Comparison of ENCODE assay signal across 1 cellular context in the genomic region with DNA sequence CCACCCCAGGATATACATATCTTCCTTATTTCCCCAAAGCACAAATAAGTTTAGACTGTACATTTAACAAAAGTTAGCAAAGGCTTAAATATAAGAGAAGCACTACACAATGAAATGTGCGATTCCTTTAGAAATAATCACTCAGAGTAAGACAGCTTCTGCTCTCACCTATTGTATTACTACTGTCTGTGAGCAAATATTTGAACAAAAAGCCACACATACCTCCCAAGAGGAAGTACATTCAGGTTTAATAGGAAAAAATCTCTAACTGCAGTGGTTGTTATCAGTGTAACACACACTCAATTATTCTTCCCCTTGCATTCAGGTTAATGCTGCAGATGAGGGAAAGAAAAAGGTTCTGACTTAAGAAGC.
TF ChIP-seq lines count a peak whose summit lies in the region.

No MANE protein-coding gene starts in this region.

TF ChIP-seq in GM12891, 5 proteins besides CTCF, POLR2A, EP300 and RAD21 (continued from another document):
- TF ChIP-seq POLR2AphosphoS5 (IDR thresholded peaks at IDR 0.05; ENCODE audit: low read depth, low read length) (no peak), SPI1 (IDR thresholded peaks at IDR 0.05; ENCODE audit: low read depth, low read length) (no peak), POU2F2 (IDR thresholded peaks at IDR 0.05; ENCODE audit: low read depth, low read length) (no peak), PAX5 (IDR thresholded peaks at IDR 0.05; ENCODE audit: insufficient read depth, low read length, severe bottlenecking) (no peak)
